In the genomic region with DNA sequence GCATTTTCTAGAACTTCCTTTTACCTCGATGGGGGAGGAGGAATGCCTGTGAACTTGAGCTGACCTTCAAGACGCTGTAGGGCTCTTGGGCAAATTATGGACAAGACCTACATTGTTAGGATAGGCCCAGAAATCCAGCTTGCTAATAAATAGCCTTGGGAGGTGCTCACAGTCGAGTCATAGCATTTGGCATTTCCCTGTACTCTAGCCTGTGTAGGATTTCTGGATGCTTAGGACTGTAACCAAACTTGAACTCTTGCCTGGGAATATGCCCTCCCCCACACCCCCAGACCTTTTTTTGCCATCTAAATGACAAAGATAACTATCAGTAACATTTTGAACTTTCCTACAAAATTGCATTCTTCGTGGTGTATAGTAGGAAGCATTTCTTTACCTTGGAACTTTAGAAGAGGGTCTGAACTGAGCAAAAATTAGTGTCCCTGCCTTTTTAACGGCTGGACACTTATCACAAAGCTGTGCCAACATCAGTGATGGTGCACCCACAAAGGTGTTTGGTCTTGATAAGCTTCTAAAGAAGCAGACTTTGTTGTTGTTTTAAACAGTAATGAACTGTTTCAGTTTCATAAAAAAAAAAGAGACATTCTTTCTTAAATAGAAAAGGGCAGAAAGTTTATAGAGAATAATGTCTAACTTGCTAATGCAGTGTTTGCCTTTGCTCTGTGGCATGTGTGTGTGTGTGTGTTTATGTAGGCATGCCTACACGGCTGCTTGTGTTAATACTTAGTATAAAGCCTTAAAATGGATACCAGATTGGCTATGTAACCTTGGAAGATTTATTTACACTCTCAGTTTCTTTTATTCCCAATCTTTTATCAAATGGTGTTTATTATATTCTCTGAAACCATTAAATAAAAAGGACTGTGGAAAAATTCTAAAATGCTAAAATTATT, we compare ENCODE assay signal across 10 cellular contexts.
DNase-seq lines count a peak whose midpoint lies in the region; ATAC-seq and TF ChIP-seq lines count a peak whose summit lies in the region.
"Had no signal": no experiment of that assay in that cellular context is flagged by ENCODE, and none has a peak within 500 bp of the region (broad histone marks: within the 10 kb centered on the region; RNA-seq: fewer than 3 reads in every experiment).

No MANE protein-coding gene starts in this region.

- TF ChIP-seq CTCF in RWPE2 (IDR thresholded peaks at IDR 0.05; ENCODE audit: poor library complexity, severe bottlenecking), result no peak
- no peak for TF ChIP-seq CTCF in natural killer cell (IDR thresholded peaks at IDR 0.05)

- TF ChIP-seq POLR2A in erythroblast (IDR thresholded peaks at IDR 0.05; ENCODE audit: low read length), result peak; percentile 52

- DNase-seq in ACHN (peak; percentile 8), RWPE2 (ENCODE audit: low spot score) (no peak), erythroblast (lab: John Stamatoyannopoulos, UW) (peak; percentile 92 to 97), natural killer cell (no peak), NCI-H2227 treated with DMSO at 0.1 percent for 48 hours (lab: John Stamatoyannopoulos, UW) (no peak), KBM-7 (no peak)
- DNase-seq in effector CD4-positive, alpha-beta T cell, result no peak
- DNase-seq: activated CD4-positive, alpha-beta memory T cell treated with anti-CD3 and anti-CD28 coated beads, Interleukin-2, amount 10 ng/mL, durations not matched to agents 7 days and 5 days; NCI-H345 had no signal

- H3K9me3 ChIP-seq in RWPE2 (ENCODE audit: severe bottlenecking) (no peaks in the 10 kb centered on the region), muscle layer of duodenum (ENCODE audit: control insufficient read depth in 1 of 2, low read length in 2 of 2) (no peaks in the 10 kb centered on the region)

- ATAC-seq in RWPE2 (ENCODE audit: low read depth), result peak; percentile 88
- no peak for ATAC-seq in natural killer cell

- H3K27me3 Mint-ChIP-seq in natural killer cell (ENCODE audit: low read depth in 2 of 2), result peaks cover 5 to 55% of the 10 kb centered on the region in 2 donors

- peaks cover 8% of the 10 kb centered on the region for H3K4me1 ChIP-seq in RWPE2 (ENCODE audit: insufficient read depth, poor library complexity, severe bottlenecking)
- peaks cover 15 to 60% of the 10 kb centered on the region in 2 donors for H3K4me1 ChIP-seq in muscle layer of duodenum (ENCODE audit: control insufficient read depth in 1 of 2, insufficient read depth in 2 of 2, low read length in 2 of 2)

- in situ Hi-C loops in ACHN (cut with HindIII; ENCODE audit: low pct_ligation_motif_present, low pct_unique_long_range_greater_than_20kb, low sequenced_read_pairs) (no loop called here), KBM-7 (cut with MboI; ENCODE audit: low pct_unique_long_range_greater_than_20kb, low sequenced_read_pairs) (no loop called here)

- intact Hi-C loops in natural killer cell (cut with micrococcal nuclease), result no loop called here

- no peak overlapping the region for H3K27ac Mint-ChIP-seq in natural killer cell
- H3K27ac Mint-ChIP-seq: activated CD4-positive, alpha-beta memory T cell treated with anti-CD3 and anti-CD28 coated beads, Interleukin-2, amount 10 ng/mL, durations not matched to agents 7 days and 5 days had no signal

- H3K9me3 Mint-ChIP-seq in natural killer cell, result no peaks in the 10 kb centered on the region
- H3K9me3 Mint-ChIP-seq: activated CD4-positive, alpha-beta memory T cell treated with anti-CD3 and anti-CD28 coated beads, Interleukin-2, amount 10 ng/mL, durations not matched to agents 7 days and 5 days had no signal

- no peaks in the 10 kb centered on the region for H3K36me3 Mint-ChIP-seq in natural killer cell

- peak overlapping the region; percentile 5 for H3K27ac ChIP-seq in RWPE2 (ENCODE audit: poor library complexity, severe bottlenecking)
- peak overlapping the region; percentile 4 for H3K27ac ChIP-seq in muscle layer of duodenum (ENCODE audit: low read length)

- H3K4me3 Mint-ChIP-seq in natural killer cell, result no peak overlapping the region
- H3K4me3 Mint-ChIP-seq: activated CD4-positive, alpha-beta memory T cell treated with anti-CD3 and anti-CD28 coated beads, Interleukin-2, amount 10 ng/mL, durations not matched to agents 7 days and 5 days had no signal

- H3K27me3 ChIP-seq in RWPE2 (ENCODE audit: insufficient read depth, poor library complexity, severe bottlenecking) (no peaks in the 10 kb centered on the region), muscle layer of duodenum (ENCODE audit: low read depth, low read length) (no peaks in the 10 kb centered on the region)

- H3K4me3 ChIP-seq in RWPE2 (ENCODE audit: severe bottlenecking) (no peak overlapping the region), muscle layer of duodenum (ENCODE audit: low read depth in 1 of 2, low read length in 2 of 2) (no peak overlapping the region)

- no peaks in the 10 kb centered on the region for H3K4me1 Mint-ChIP-seq in natural killer cell

- H3K36me3 ChIP-seq in RWPE2 (ENCODE audit: low read depth) (no peaks in the 10 kb centered on the region), muscle layer of duodenum (ENCODE audit: control insufficient read depth in 1 of 2, insufficient read depth in 2 of 2, low read length in 2 of 2) (no peaks in the 10 kb centered on the region)

Comparison
In these comparisons a context has a peak if more than half of its experiments do, and no peak if none do; other contexts are left out.
1. DNase-seq: peak in ACHN (single experiment) and erythroblast (2 of 2); none in RWPE2 (single experiment), effector CD4-positive, alpha-beta T cell (single experiment), natural killer cell (single experiment), NCI-H2227 treated with DMSO at 0.1 percent for 48 hours (single experiment) and KBM-7 (single experiment).